25 cellular contexts compared by ENCODE assay signal in genomic region chr5:149593370-149593769, GRCh38. TPM values are rescaled to one million over a fixed set of nuclear protein-coding genes. Genes with fewer than 3 reads are reported as not detected.
DNase-seq lines count a peak whose midpoint lies in the region; ATAC-seq, FAIRE-seq and TF ChIP-seq lines count a peak whose summit lies in the region.
"Had no signal": no experiment of that assay in that cellular context is flagged by ENCODE, and none has a peak within 500 bp of the region (broad histone marks: within the 10 kb centered on the region; RNA-seq: fewer than 3 reads in every experiment).

No MANE protein-coding gene starts in this region.

- peaks cover 76% of the 10 kb centered on the region for H3K79me2 ChIP-seq in Karpas-422 (ENCODE audit: low read length)

- no peak for TF ChIP-seq POLR2A in A549 (IDR thresholded peaks at IDR 0.05; ENCODE audit: low read length)
- no peak for TF ChIP-seq POLR2A in suprapubic skin (IDR thresholded peaks at IDR 0.05)

- no peak overlapping the region for H3K4me3 ChIP-seq in A549
- no peak overlapping the region for H3K4me3 ChIP-seq in Karpas-422 (ENCODE audit: low read length)
- H3K4me3 ChIP-seq in suprapubic skin: no peak overlapping the region
- H3K4me3 ChIP-seq: BLaER1 had no signal

- no peak for TF ChIP-seq RAD21 in A549 (conservative IDR thresholded peaks at IDR 0.05 in 1 of 2, IDR thresholded peaks at IDR 0.05 in 1 of 2)

- CTCF ChIA-PET in A549 (lab: Yijun Ruan, JAX): interaction anchor here (0.8 to 2.8 kb wide), 6 partner anchors 12 to 74 kb away, joined by 3 to 17 read pairs (median 3); partner anchors contain the start of gene CSNK1A1

- FAIRE-seq in A549 (lab: Jason Lieb, UNC): peak; percentile 28
- FAIRE-seq: GM12891, GM19239 had no signal

- WGBS in A549 (ENCODE audit: missing lambda C conversion rate): 73% methylated on average over 2 of the region's 2 CpGs
- WGBS in suprapubic skin: 83% methylated on average over 2 of the region's 2 CpGs

- H3K9ac ChIP-seq in Karpas-422 (ENCODE audit: low read length): no peak overlapping the region
- H3K9ac ChIP-seq: BLaER1 had no signal

- H3K9me3 ChIP-seq in A549: no peaks in the 10 kb centered on the region
- H3K9me3 ChIP-seq in Karpas-422 (ENCODE audit: low read length): no peaks in the 10 kb centered on the region
- H3K9me3 ChIP-seq in suprapubic skin: no peaks in the 10 kb centered on the region
- H3K9me3 ChIP-seq: BE2C, BLaER1 had no signal

- H3K36me3 ChIP-seq in Karpas-422 (ENCODE audit: insufficient read depth, low read length) (peaks cover 5% of the 10 kb centered on the region; the same call in 1 of the 2 replicates), suprapubic skin (no peaks in the 10 kb centered on the region)
- H3K36me3 ChIP-seq: BE2C, BLaER1 had no signal

- no peaks in the 10 kb centered on the region for H3K9me2 ChIP-seq in Karpas-422 (replicated peaks; ENCODE audit: insufficient read depth, low read length)

- H3K4me2 ChIP-seq in A549: no peak overlapping the region
- H3K4me2 ChIP-seq in Karpas-422 (ENCODE audit: low read depth, low read length, poor library complexity, severe bottlenecking): no peak overlapping the region
- H3K4me2 ChIP-seq: BLaER1 had no signal

- H2AFZ ChIP-seq in Karpas-422 (ENCODE audit: low read length): no peak overlapping the region

- DNase-seq in A549 (ENCODE audit: low read depth in 1 of 2, low spot score in 1 of 2) (no peak), Karpas-422 (no peak), suprapubic skin (ENCODE audit: low spot score in 2 of 2) (no peak), cerebellar nuclear complex (lab: John Stamatoyannopoulos, UW) (no peak)
- DNase-seq: ACHN; BE2C; CD4-positive, alpha-beta memory T cell; CD4-positive, CD25-positive, alpha-beta regulatory T cell; CD8-positive, alpha-beta memory T cell; COR-L47; DMS 273 treated with DMSO at 0.1 percent for 48 hours; DMS153; DMS53; DMS79; DND-41; EL; GDM1 had no signal

- H4K20me1 ChIP-seq in Karpas-422 (ENCODE audit: insufficient read depth, low read depth, low read length): no peaks in the 10 kb centered on the region
- H4K20me1 ChIP-seq: BLaER1 had no signal

- TF ChIP-seq EP300 in A549 (IDR thresholded peaks at IDR 0.05) (no peak), suprapubic skin (IDR thresholded peaks at IDR 0.05) (no peak)

- ATAC-seq in A549 (no peak), GM19455 (IDR thresholded peaks at IDR 0.05; ENCODE audit: unreplicated experiment) (no peak), HG02610 (IDR thresholded peaks at IDR 0.05; ENCODE audit: unreplicated experiment) (no peak)

- H3K4me1 ChIP-seq in A549: peaks cover 8% of the 10 kb centered on the region; the same call in 2 of the 3 replicates
- H3K4me1 ChIP-seq in Karpas-422 (ENCODE audit: low read length): peaks cover 80% of the 10 kb centered on the region
- peaks cover 44% of the 10 kb centered on the region for H3K4me1 ChIP-seq in suprapubic skin
- H3K4me1 ChIP-seq: BE2C had no signal

- peak overlapping the region; percentile 100 for H3K27ac ChIP-seq in 22Rv1
- no peak overlapping the region for H3K27ac ChIP-seq in A549
- H3K27ac ChIP-seq in Karpas-422 (ENCODE audit: low read length): peak overlapping the region; percentile 80
- peak overlapping the region; percentile 41 for H3K27ac ChIP-seq in suprapubic skin
- H3K27ac ChIP-seq: BLaER1 had no signal

- TF ChIP-seq CTCF in 22Rv1 (IDR thresholded peaks at IDR 0.05): no peak
- no peak for TF ChIP-seq CTCF in A549 (IDR thresholded peaks at IDR 0.05)
- TF ChIP-seq CTCF in suprapubic skin (IDR thresholded peaks at IDR 0.05): no peak

- POLR2A ChIA-PET in A549 (lab: Yijun Ruan, JAX): no interaction called here

- no peaks in the 10 kb centered on the region for H3K27me3 ChIP-seq in Karpas-422 (ENCODE audit: low read length)
- H3K27me3 ChIP-seq in suprapubic skin: no peaks in the 10 kb centered on the region
- H3K27me3 ChIP-seq: BE2C, BLaER1 had no signal

TF ChIP-seq in A549, 52 proteins besides CTCF, POLR2A, EP300 and RAD21:
- no peak for TF ChIP-seq JUN (IDR thresholded peaks at IDR 0.05)
- TF ChIP-seq E2F6 (IDR thresholded peaks at IDR 0.05; ENCODE audit: borderline replicate concordance, low read depth): no peak
- TF ChIP-seq MAFK (IDR thresholded peaks at IDR 0.05; ENCODE audit: partially characterized antibody): peak; percentile 49
- no peak for TF ChIP-seq KDM1A (IDR thresholded peaks at IDR 0.05; ENCODE audit: low read depth)
- TF ChIP-seq SMC3 (IDR thresholded peaks at IDR 0.05): no peak

RNA-seq across cellular contexts. Expression of gene ARHGEF37, which starts 12.1 kb away (rescaled TPM):
- polyA plus RNA-seq in A549 (2011; rRNA removed) (1.5 and 1.7 TPM in 2 replicates), A549 (2017; fragmentation: RNase III; extraction: RNeasy Plus Mini Kit Qiagen cat#74134 plus additional on column Dnase treatment) (0.98 to 1.2 TPM (median 1.2 TPM) in 3 replicates)
- 0.40 and 0.49 TPM in 2 replicates for polyA plus RNA-seq in A549 (2012; cell fraction: cytosol; rRNA removed)
- 1.1 and 1.2 TPM in 2 replicates for polyA plus RNA-seq in A549 (2012; cell fraction: nucleus; rRNA removed)
- 2.7 and 3.3 TPM in 2 replicates for polyA minus RNA-seq in A549 (2011; rRNA and poly(A)+ RNA removed)
- 17.0 and 30.0 TPM in 2 replicates for total RNA-seq in Karpas-422 (2014; rRNA removed; shearing (Covaris generic); ENCODE audit: low replicate concordance)
- 10 to 100 TPM; 45.4 to 75.3 (median 65.3) TPM for total RNA-seq in suprapubic skin
- total RNA-seq: G401 had no signal
- polyA plus RNA-seq: CD14-positive monocyte; CD4-positive, alpha-beta memory T cell; CD8-positive, alpha-beta memory T cell had no signal

RNA-seq across cellular contexts. Expression of gene CSNK1A1, which starts 42.1 kb away (rescaled TPM):
- polyA plus RNA-seq in A549 (2011; rRNA removed): 180 and 218 TPM in 2 replicates
- 48.2 and 67.7 TPM in 2 replicates for polyA plus RNA-seq in A549 (2012; cell fraction: cytosol; rRNA removed)
- polyA plus RNA-seq in A549 (2012; cell fraction: nucleus; rRNA removed): 58.1 and 58.3 TPM in 2 replicates
- polyA plus RNA-seq in A549 (2017; fragmentation: RNase III; extraction: RNeasy Plus Mini Kit Qiagen cat#74134 plus additional on column Dnase treatment): 122 to 133 TPM (median 123 TPM) in 3 replicates
- 229 and 233 TPM in 2 replicates for polyA minus RNA-seq in A549 (2011; rRNA and poly(A)+ RNA removed)
- total RNA-seq in Karpas-422 (2014; rRNA removed; shearing (Covaris generic); ENCODE audit: low replicate concordance): 193 and 274 TPM in 2 replicates
- total RNA-seq in suprapubic skin: 100 to 1,000 TPM; 273 to 365 (median 320) TPM

Comparison
In these comparisons a context has a peak if more than half of its experiments do, and no peak if none do; other contexts are left out.
1. H3K27ac ChIP-seq: peak in 22Rv1 (single experiment), Karpas-422 (single experiment) and suprapubic skin (single experiment); none in A549 (0 of 2).